Comparison of ENCODE assay signal across 12 cellular contexts in genomic region chr12:55703976-55704761, GRCh38. TPM values are rescaled to one million over a fixed set of nuclear protein-coding genes. Genes with fewer than 3 reads are reported as not detected.
A peak's percentile ranks its signal among the peaks of the same experiment; 100 is the strongest.
DNase-seq lines count a peak whose midpoint lies in the region; ATAC-seq and TF ChIP-seq lines count a peak whose summit lies in the region.
"Had no signal": no experiment of that assay in that cellular context is flagged by ENCODE, and none has a peak within 500 bp of the region (broad histone marks: within the 10 kb centered on the region; RNA-seq: fewer than 3 reads in every experiment).

No MANE protein-coding gene starts in this region.

- peaks cover 14% of the 10 kb centered on the region for H3F3A ChIP-seq in neural progenitor cell (ENCODE audit: low read depth)

- 63 to 65% methylated on average over 6 of the region's 6 CpGs for WGBS in esophagus, 2 donors

- H3K27ac ChIP-seq in ACC112 (ENCODE audit: low read depth, low read length) = no peak overlapping the region
- peak overlapping the region; percentile 30 to 75 for H3K27ac ChIP-seq in esophagus (ENCODE audit: low read depth in 2 of 2, low read length in 1 of 2)
- no peak overlapping the region for H3K27ac ChIP-seq in neural progenitor cell
- H3K27ac ChIP-seq: GM23248, testis, VCaP had no signal

- H3K9me3 ChIP-seq in esophagus (ENCODE audit: control insufficient read depth in 2 of 2, insufficient read depth in 1 of 2, low read depth in 1 of 2, low read length in 1 of 2) (no peaks in the 10 kb centered on the region), neural progenitor cell (ENCODE audit: low read depth) (no peaks in the 10 kb centered on the region)
- H3K9me3 ChIP-seq: testis had no signal

- H3K36me3 ChIP-seq in ACC112 (ENCODE audit: insufficient read depth, low read length) (no peaks in the 10 kb centered on the region), esophagus (ENCODE audit: control insufficient read depth in 2 of 2, insufficient read depth in 2 of 2, low read length in 1 of 2) (no peaks in the 10 kb centered on the region), neural progenitor cell (no peaks in the 10 kb centered on the region)

- DNase-seq in neural progenitor cell (ENCODE audit: low spot score) = no peak
- no peak for DNase-seq in stimulated activated naive CD8-positive, alpha-beta T cell treated with anti-CD3 and anti-CD28 coated beads, Interleukin-15, amount 100 ng/mL, for 72 hours
- no peak for DNase-seq in 8988T
- DNase-seq in GM13976 (ENCODE audit: low spot score) = no peak
- DNase-seq: endodermal cell, GM23248, NCI-H1105, NCI-H526, testis had no signal

- peaks cover 11% of the 10 kb centered on the region for H3K36me3 Mint-ChIP-seq in neural progenitor cell

- H3K4me1 ChIP-seq in ACC112 (ENCODE audit: control insufficient read depth, insufficient read depth, low read length, unreplicated experiment) (peaks cover 58% of the 10 kb centered on the region), esophagus (ENCODE audit: control insufficient read depth in 2 of 2, insufficient read depth in 2 of 2, low read length in 1 of 2) (peaks cover 6 to 7% of the 10 kb centered on the region in 2 donors), neural progenitor cell (peaks cover 29% of the 10 kb centered on the region)

- TF ChIP-seq CTCF in neural progenitor cell (IDR thresholded peaks at IDR 0.05) (no peak), GM13976 (IDR thresholded peaks at IDR 0.05; ENCODE audit: borderline replicate concordance, control extremely low read depth, extremely low read depth, insufficient read depth, missing control alignments) (no peak)

- H3K4me3 ChIP-seq in ACC112 (ENCODE audit: low read depth, low read length) = peak overlapping the region; percentile 22; the same call in 1 of the 2 replicates
- peak overlapping the region in 1 of 2 donors; percentile 0 for H3K4me3 ChIP-seq in esophagus (ENCODE audit: low read depth in 1 of 2, low read length in 2 of 2)
- H3K4me3 ChIP-seq in neural progenitor cell = no peak overlapping the region
- H3K4me3 ChIP-seq: GM23248, testis had no signal

- in situ Hi-C loops in GM13976 (cut with MboI; ENCODE audit: low sequenced_read_pairs, unreplicated experiment) = no loop called here

- peaks cover 46% of the 10 kb centered on the region for H3K4me1 Mint-ChIP-seq in neural progenitor cell
- H3K4me1 Mint-ChIP-seq in stimulated activated naive CD8-positive, alpha-beta T cell treated with anti-CD3 and anti-CD28 coated beads, Interleukin-15, amount 100 ng/mL, for 72 hours = peaks cover 19% of the 10 kb centered on the region

- ATAC-seq in stimulated activated naive CD8-positive, alpha-beta T cell treated with anti-CD3 and anti-CD28 coated beads, Interleukin-15, amount 100 ng/mL, for 72 hours = no peak

- peak overlapping the region; percentile 47 for H3K4me3 Mint-ChIP-seq in neural progenitor cell
- no peak overlapping the region for H3K4me3 Mint-ChIP-seq in stimulated activated naive CD8-positive, alpha-beta T cell treated with anti-CD3 and anti-CD28 coated beads, Interleukin-15, amount 100 ng/mL, for 72 hours
- H3K4me3 Mint-ChIP-seq: endodermal cell had no signal

- peaks cover 29% of the 10 kb centered on the region for H3K79me2 ChIP-seq in ACC112 (ENCODE audit: control insufficient read depth, insufficient read depth, low read length, unreplicated experiment)
- peaks cover 38% of the 10 kb centered on the region for H3K79me2 ChIP-seq in neural progenitor cell (ENCODE audit: low read depth)

- peaks cover 18% of the 10 kb centered on the region for H4K20me1 ChIP-seq in neural progenitor cell (ENCODE audit: low read depth)

- H3K4me2 ChIP-seq in neural progenitor cell = peak overlapping the region; percentile 97

- H2AFZ ChIP-seq in ACC112 (ENCODE audit: low read length, unreplicated experiment) = no peak overlapping the region
- no peak overlapping the region for H2AFZ ChIP-seq in neural progenitor cell (replicated peaks)
- H2AFZ ChIP-seq: GM23248 had no signal

- H3K9me3 Mint-ChIP-seq in neural progenitor cell = no peaks in the 10 kb centered on the region
- no peaks in the 10 kb centered on the region for H3K9me3 Mint-ChIP-seq in stimulated activated naive CD8-positive, alpha-beta T cell treated with anti-CD3 and anti-CD28 coated beads, Interleukin-15, amount 100 ng/mL, for 72 hours
- H3K9me3 Mint-ChIP-seq: endodermal cell had no signal

- peak overlapping the region; percentile 76 for H3K27ac Mint-ChIP-seq in neural progenitor cell
- H3K27ac Mint-ChIP-seq in stimulated activated naive CD8-positive, alpha-beta T cell treated with anti-CD3 and anti-CD28 coated beads, Interleukin-15, amount 100 ng/mL, for 72 hours = no peak overlapping the region
- H3K27ac Mint-ChIP-seq: endodermal cell had no signal

- no peak overlapping the region for H3K9ac ChIP-seq in neural progenitor cell
- H3K9ac ChIP-seq: GM23248 had no signal

- H3K27me3 Mint-ChIP-seq in neural progenitor cell (ENCODE audit: insufficient read depth, low read depth) = peaks cover 7% of the 10 kb centered on the region
- H3K27me3 Mint-ChIP-seq in stimulated activated naive CD8-positive, alpha-beta T cell treated with anti-CD3 and anti-CD28 coated beads, Interleukin-15, amount 100 ng/mL, for 72 hours = peaks cover 25% of the 10 kb centered on the region

- H3K27me3 ChIP-seq in ACC112 (ENCODE audit: insufficient read depth, low read length) (no peaks in the 10 kb centered on the region), esophagus (ENCODE audit: control insufficient read depth in 1 of 2, insufficient read depth in 2 of 2, low read length in 2 of 2) (peaks cover 0 to 2% of the 10 kb centered on the region in 2 donors), neural progenitor cell (peaks cover 10% of the 10 kb centered on the region)
- H3K27me3 ChIP-seq: testis had no signal

RNA-seq across cellular contexts. Expression of gene ITGA7, which starts 3.5 kb away (rescaled TPM):
- 10 to 100 TPM; 15.3 to 24.6 TPM for polyA plus RNA-seq in esophagus
- 43.4 and 75.2 TPM in 2 replicates for total RNA-seq in neural progenitor cell (ENCODE audit: low replicate concordance)

RNA-seq across cellular contexts. Expression of gene BLOC1S1, which starts 11.7 kb away (rescaled TPM):
- 100 to 1,000 TPM; 269 to 326 TPM for polyA plus RNA-seq in esophagus
- total RNA-seq in neural progenitor cell (ENCODE audit: low replicate concordance) = 48.1 and 92.5 TPM in 2 replicates

RNA-seq across cellular contexts. Expression of gene RDH5, which starts 16.0 kb away (rescaled TPM):
- 10 to 100 TPM in 1 of 2 donors, 1 to 10 TPM in 1; 3.3 to 12.7 TPM for polyA plus RNA-seq in esophagus
- 3.0 and 14.6 TPM in 2 replicates for total RNA-seq in neural progenitor cell (ENCODE audit: low replicate concordance)

RNA-seq across cellular contexts. Expression of gene CD63, which starts 24.6 kb away (rescaled TPM):
- 100 to 1,000 TPM; 334 to 463 TPM for polyA plus RNA-seq in esophagus
- 257 and 305 TPM in 2 replicates for total RNA-seq in neural progenitor cell (ENCODE audit: low replicate concordance)

RNA-seq across cellular contexts. Expression of gene GDF11, which starts 38.8 kb away (rescaled TPM):
- under 1 TPM; 0.43 to 0.65 TPM for polyA plus RNA-seq in esophagus
- total RNA-seq in neural progenitor cell (ENCODE audit: low replicate concordance) = 9.1 and 21.9 TPM in 2 replicates

Comparison
In these comparisons a context has a peak if more than half of its experiments do, and no peak if none do; other contexts are left out.
1. H3K27ac ChIP-seq: peak in esophagus (2 of 2); none in ACC112 (single experiment) and neural progenitor cell (single experiment).